1 cellular context compared by ENCODE assay signal in genomic region chr18:12411456-12411855, GRCh38.
TF ChIP-seq lines count a peak whose summit lies in the region.

No MANE protein-coding gene starts in this region.

TF ChIP-seq in WTC11, 78 proteins besides CTCF, POLR2A, EP300 and RAD21 (continued from another document):
- TF ChIP-seq ZNF281 (CRISPR knock-in tag; IDR thresholded peaks at IDR 0.05): no peak
- no peak for TF ChIP-seq ZNF671 (CRISPR knock-in tag; IDR thresholded peaks at IDR 0.05)
